ENCODE assay signal across 12 cellular contexts in genomic region chr10:60536529-60537114, GRCh38.
DNase-seq lines count a peak whose midpoint lies in the region; ATAC-seq and TF ChIP-seq lines count a peak whose summit lies in the region.
"Had no signal": no experiment of that assay in that cellular context is flagged by ENCODE, and none has a peak within 500 bp of the region (broad histone marks: within the 10 kb centered on the region; RNA-seq: fewer than 3 reads in every experiment).

No MANE protein-coding gene starts in this region.

- TF ChIP-seq CTCF in RWPE1 (conservative IDR thresholded peaks at IDR 0.05; ENCODE audit: low read depth) (no peak), epithelial cell of proximal tubule (conservative IDR thresholded peaks at IDR 0.05; ENCODE audit: low read depth, low read length) (no peak)

- H3K4me3 ChIP-seq in epithelial cell of proximal tubule (ENCODE audit: low read depth, low read length) = no peak overlapping the region
- H3K4me3 ChIP-seq: thoracic aorta had no signal

- CTCF ChIA-PET in RWPE1 (lab: Yijun Ruan, JAX) = no interaction called here

- DNase-seq in stimulated activated naive CD4-positive, alpha-beta T cell treated with Interleukin-2 at 50 U/mL for 16 hours (lab: John Stamatoyannopoulos, UW) = peak; percentile 7
- no peak for DNase-seq in stimulated activated naive CD4-positive, alpha-beta T cell (lab: John Stamatoyannopoulos, UW)
- DNase-seq in RWPE1 (ENCODE audit: low spot score) = peak; percentile 9
- peak; percentile 63 for DNase-seq in epithelial cell of proximal tubule (ENCODE audit: low read depth)
- DNase-seq in erythroblast (lab: John Stamatoyannopoulos, UW) = no peak
- DNase-seq in NCI-H510A (lab: John Stamatoyannopoulos, UW) = no peak
- DNase-seq: activated CD4-positive, CD25-positive, alpha-beta regulatory T cell; CD4-positive, alpha-beta memory T cell; naive thymus-derived CD4-positive, alpha-beta T cell had no signal

- H3K27ac ChIP-seq in RWPE1 = no peak overlapping the region
- H3K27ac ChIP-seq: thoracic aorta had no signal

- no peak for ATAC-seq in GM18907 (IDR thresholded peaks at IDR 0.05; ENCODE audit: unreplicated experiment)
- no peak for ATAC-seq in GM21717 (IDR thresholded peaks at IDR 0.05; ENCODE audit: unreplicated experiment)
- ATAC-seq: naive thymus-derived CD4-positive, alpha-beta T cell had no signal

- POLR2A ChIA-PET in RWPE1 (lab: Yijun Ruan, JAX; ENCODE audit: low non-redundant PET) = no interaction called here

- TF ChIP-seq POLR2A in erythroblast (IDR thresholded peaks at IDR 0.05; ENCODE audit: low read length) = no peak

Comparison
In these comparisons a context has a peak if more than half of its experiments do, and no peak if none do; other contexts are left out.
1. DNase-seq: peak in stimulated activated naive CD4-positive, alpha-beta T cell treated with Interleukin-2 at 50 U/mL for 16 hours (single experiment), RWPE1 (single experiment) and epithelial cell of proximal tubule (single experiment); none in stimulated activated naive CD4-positive, alpha-beta T cell (0 of 6), erythroblast (0 of 2) and NCI-H510A (single experiment).